ENCODE assay signal across 2 cellular contexts in the genomic region with DNA sequence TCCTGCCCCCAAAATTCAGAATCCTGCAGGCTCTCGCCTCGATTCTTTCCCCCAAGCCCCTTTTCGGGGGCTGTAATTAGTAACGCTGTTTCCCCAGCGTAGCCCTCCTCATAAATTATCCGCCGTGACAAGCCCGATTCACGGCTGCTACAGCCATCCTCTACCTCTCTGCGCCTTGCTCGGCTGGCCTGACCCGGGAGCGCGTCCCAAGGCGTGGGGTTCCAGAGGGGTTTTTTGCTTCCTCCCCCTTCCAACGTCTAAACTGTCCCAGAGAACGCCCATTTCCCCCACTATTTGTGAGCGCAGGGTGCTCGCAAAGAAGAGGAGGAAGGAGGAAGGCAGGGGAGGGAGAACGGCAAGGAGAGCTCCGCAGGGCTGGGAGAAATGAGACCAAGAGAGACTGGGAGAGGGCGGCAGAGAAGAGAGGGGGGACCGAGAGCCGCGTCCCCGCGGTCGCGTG.
TF ChIP-seq lines count a peak whose summit lies in the region.

No MANE protein-coding gene starts in this region.

TF ChIP-seq in IMR-90, 13 proteins besides CTCF, POLR2A, EP300 and RAD21:
- no peak for TF ChIP-seq MAFK (IDR thresholded peaks at IDR 0.05; ENCODE audit: low read depth, low read length)
- no peak for TF ChIP-seq CEBPB (IDR thresholded peaks at IDR 0.05; ENCODE audit: low read depth, low read length)
- no peak for TF ChIP-seq BHLHE40 (IDR thresholded peaks at IDR 0.05; ENCODE audit: low read depth, low read length)
- TF ChIP-seq RFX5 (IDR thresholded peaks at IDR 0.05; ENCODE audit: low read depth, low read length): no peak
- no peak; the same call in 1 of the 2 replicates for TF ChIP-seq CHD1 (IDR thresholded peaks at IDR 0.05; ENCODE audit: low read depth, low read length)
- no peak for TF ChIP-seq ELK1 (IDR thresholded peaks at IDR 0.05; ENCODE audit: borderline replicate concordance, low read depth, low read length)
- no peak for TF ChIP-seq MAZ (IDR thresholded peaks at IDR 0.05; ENCODE audit: borderline replicate concordance, low read depth, low read length)
- no peak for TF ChIP-seq MXI1 (IDR thresholded peaks at IDR 0.05; ENCODE audit: borderline replicate concordance, low read depth, low read length)
- no peak for TF ChIP-seq USF2 (IDR thresholded peaks at IDR 0.05; ENCODE audit: low read depth, low read length)
- TF ChIP-seq NFE2L2 (IDR thresholded peaks at IDR 0.05; ENCODE audit: low read depth, low read length): no peak
- TF ChIP-seq FOS (IDR thresholded peaks at IDR 0.05; ENCODE audit: low read depth, low read length): no peak
- no peak for TF ChIP-seq RCOR1 (IDR thresholded peaks at IDR 0.05; ENCODE audit: insufficient replicate concordance, low read length)
- TF ChIP-seq SMC3 (IDR thresholded peaks at IDR 0.05; ENCODE audit: low read depth, low read length): no peak

TF ChIP-seq in endothelial cell of umbilical vein, 7 proteins besides CTCF, POLR2A, EP300 and RAD21:
- no peak for TF ChIP-seq GATA2 (IDR thresholded peaks at IDR 0.05; ENCODE audit: insufficient read depth, insufficient read length, low read depth, low read length)
TF ChIP-seq in endothelial cell of umbilical vein: peak in this region for 0.
